In the genomic region with DNA sequence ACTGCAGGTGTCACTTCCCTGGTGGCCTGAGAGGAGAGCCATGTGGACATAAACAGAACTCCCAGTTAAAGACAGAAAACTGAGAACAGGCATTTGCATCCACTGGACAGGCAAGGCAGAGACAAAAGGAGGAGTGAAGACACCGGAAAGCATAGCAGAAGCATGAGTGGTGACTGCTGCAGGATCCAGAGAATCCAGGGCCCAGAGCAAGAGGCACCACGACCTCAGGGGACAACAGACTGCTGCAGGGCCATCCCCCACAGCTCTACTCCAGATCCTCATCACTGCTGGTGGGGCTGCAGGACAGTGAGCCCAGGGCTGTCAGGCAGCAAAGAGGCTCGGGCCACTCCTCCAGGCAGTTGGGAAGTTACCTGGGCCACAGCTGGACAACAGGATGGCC, we compare ENCODE assay signal across 19 cellular contexts. TPM values are rescaled to one million over a fixed set of nuclear protein-coding genes. Genes with fewer than 3 reads are reported as not detected.
"Had no signal": no experiment of that assay in that cellular context is flagged by ENCODE, and none has a peak within 500 bp of the region (broad histone marks: within the 10 kb centered on the region; RNA-seq: fewer than 3 reads in every experiment).

No MANE protein-coding gene starts in this region.

- H3K9me3 ChIP-seq: heart left ventricle, ovary, thoracic aorta had no signal

- ATAC-seq: activated CD4-positive, CD25-positive, alpha-beta regulatory T cell treated with anti-CD3 and anti-CD28 coated beads, Interleukin-2, amount 50 U/mL, for 24 hours; stimulated activated naive CD8-positive, alpha-beta T cell treated with anti-CD3 and anti-CD28 coated beads, Interleukin-15, amount 100 ng/mL, for 72 hours had no signal

- DNase-seq: activated naive CD4-positive, alpha-beta T cell; activated T-cell treated with anti-CD3 and anti-CD28 coated beads, Interleukin-2, amount 50 U/mL, for 24 hours; caudate nucleus; effector CD4-positive, alpha-beta T cell; foreskin melanocyte; heart left ventricle; left colon; ovary; stimulated activated CD4-positive, alpha-beta T cell treated with anti-CD3 and anti-CD28 coated beads, Interleukin-15, amount 100 ng/mL, for 24 hours; stimulated activated CD4-positive, alpha-beta T cell treated with anti-CD3 and anti-CD28 coated beads, Interleukin-4, amount 100 ng/mL, for 24 hours; stimulated activated naive CD8-positive, alpha-beta T cell treated with anti-CD3 and anti-CD28 coated beads, Interleukin-15, amount 100 ng/mL, for 72 hours; T-helper 1 cell had no signal

- H3K4me3 ChIP-seq: coronary artery, heart left ventricle, ovary, thoracic aorta had no signal

- H3K4me3 Mint-ChIP-seq: activated T-cell treated with anti-CD3 and anti-CD28 coated beads, Interleukin-2, amount 50 U/mL, for 24 hours; stimulated activated naive CD8-positive, alpha-beta T cell treated with anti-CD3 and anti-CD28 coated beads, Interleukin-15, amount 100 ng/mL, for 72 hours had no signal

- H3K27ac ChIP-seq: coronary artery, heart left ventricle, ovary, thoracic aorta had no signal

- H3K36me3 ChIP-seq: ovary had no signal

- H3K9me3 Mint-ChIP-seq: activated T-cell treated with anti-CD3 and anti-CD28 coated beads, Interleukin-2, amount 50 U/mL, for 24 hours; stimulated activated naive CD8-positive, alpha-beta T cell treated with anti-CD3 and anti-CD28 coated beads, Interleukin-15, amount 100 ng/mL, for 72 hours had no signal

- H3K27me3 ChIP-seq: heart left ventricle, ovary had no signal

- H3K27ac Mint-ChIP-seq: activated T-cell treated with anti-CD3 and anti-CD28 coated beads, Interleukin-2, amount 50 U/mL, for 24 hours; stimulated activated naive CD8-positive, alpha-beta T cell treated with anti-CD3 and anti-CD28 coated beads, Interleukin-15, amount 100 ng/mL, for 72 hours had no signal

- H3K27me3 Mint-ChIP-seq: activated T-cell treated with anti-CD3 and anti-CD28 coated beads, Interleukin-2, amount 50 U/mL, for 24 hours; stimulated activated naive CD8-positive, alpha-beta T cell treated with anti-CD3 and anti-CD28 coated beads, Interleukin-15, amount 100 ng/mL, for 72 hours had no signal

RNA-seq across cellular contexts. Expression of a gene that starts 55.0 kb away (rescaled TPM):
- total RNA-seq: endothelial cell of umbilical vein, lung microvascular endothelial cell, renal cortical epithelial cell had no signal
- polyA plus RNA-seq: endothelial cell of umbilical vein, neural cell had no signal
